ENCODE assay signal across 10 cellular contexts in genomic region chr22:44455963-44456358, GRCh38. TPM values are rescaled to one million over a fixed set of nuclear protein-coding genes. Genes with fewer than 3 reads are reported as not detected.
DNase-seq lines count a peak whose midpoint lies in the region; ATAC-seq lines count a peak whose summit lies in the region.
"Had no signal": no experiment of that assay in that cellular context is flagged by ENCODE, and none has a peak within 500 bp of the region (broad histone marks: within the 10 kb centered on the region; RNA-seq: fewer than 3 reads in every experiment).

No MANE protein-coding gene starts in this region.

- H3K27ac Mint-ChIP-seq in CD4-positive, CD25-positive, alpha-beta regulatory T cell: peak overlapping the region; percentile 58 to 93 (median 84)
- peak overlapping the region; percentile 82 to 99 (median 98) for H3K27ac Mint-ChIP-seq in CD8-positive, alpha-beta memory T cell
- H3K27ac Mint-ChIP-seq in activated CD8-positive, alpha-beta memory T cell treated with anti-CD3 and anti-CD28 coated beads, Interleukin-2, amount 10 ng/mL, durations not matched to agents 7 days and 5 days: peak overlapping the region; percentile 83
- peak overlapping the region in 4 of 9 donors; percentile 21 to 91 (median 57) for H3K27ac Mint-ChIP-seq in naive thymus-derived CD4-positive, alpha-beta T cell
- H3K27ac Mint-ChIP-seq: B cell had no signal

- no peak for DNase-seq in CD4-positive, CD25-positive, alpha-beta regulatory T cell
- no peak for DNase-seq in CD8-positive, alpha-beta memory T cell
- DNase-seq in activated CD8-positive, alpha-beta memory T cell treated with anti-CD3 and anti-CD28 coated beads, Interleukin-2, amount 10 ng/mL, durations not matched to agents 7 days and 5 days: peak; percentile 51
- no peak for DNase-seq in naive thymus-derived CD4-positive, alpha-beta T cell
- DNase-seq in NCI-H1092 (lab: John Stamatoyannopoulos, UW): no peak
- no peak for DNase-seq in occipital lobe (lab: John Stamatoyannopoulos, UW)
- DNase-seq: NCI-H446 had no signal

- no peaks in the 10 kb centered on the region for H3K27me3 ChIP-seq in CD4-positive, CD25-positive, alpha-beta regulatory T cell (ENCODE audit: control insufficient read depth, insufficient read depth, low read length)
- no peaks in the 10 kb centered on the region for H3K27me3 ChIP-seq in CD8-positive, alpha-beta memory T cell (ENCODE audit: insufficient read depth, low read length, poor library complexity, severe bottlenecking)
- no peaks in the 10 kb centered on the region for H3K27me3 ChIP-seq in naive thymus-derived CD4-positive, alpha-beta T cell (ENCODE audit: control insufficient read depth in 2 of 2, insufficient read depth in 2 of 2, low read length in 2 of 2)

- no peak overlapping the region for H3K27ac ChIP-seq in CD4-positive, CD25-positive, alpha-beta regulatory T cell (ENCODE audit: insufficient read depth, low read length, poor library complexity, severe bottlenecking)
- H3K27ac ChIP-seq in CD8-positive, alpha-beta memory T cell (ENCODE audit: low read depth, low read length): peak overlapping the region; percentile 52
- no peak overlapping the region for H3K27ac ChIP-seq in naive thymus-derived CD4-positive, alpha-beta T cell (ENCODE audit: low read depth, low read length)

- H3K9me3 ChIP-seq in CD4-positive, CD25-positive, alpha-beta regulatory T cell (ENCODE audit: control insufficient read depth in 2 of 2, low read length in 2 of 2): no peaks in the 10 kb centered on the region
- H3K9me3 ChIP-seq in CD8-positive, alpha-beta memory T cell (ENCODE audit: low read length): no peaks in the 10 kb centered on the region
- no peaks in the 10 kb centered on the region for H3K9me3 ChIP-seq in naive thymus-derived CD4-positive, alpha-beta T cell (ENCODE audit: control insufficient read depth in 2 of 3, low read length in 3 of 3)

- ATAC-seq in CD4-positive, CD25-positive, alpha-beta regulatory T cell (ENCODE audit: low read depth in 2 of 2): no peak
- peak; percentile 32 for ATAC-seq in activated CD8-positive, alpha-beta memory T cell treated with anti-CD3 and anti-CD28 coated beads, Interleukin-2, amount 10 ng/mL, durations not matched to agents 7 days and 5 days
- ATAC-seq in naive thymus-derived CD4-positive, alpha-beta T cell: no peak
- no peak for ATAC-seq in GM19455 (IDR thresholded peaks at IDR 0.05; ENCODE audit: unreplicated experiment)
- ATAC-seq: Right ventricle myocardium inferior had no signal

- POLR2A ChIA-PET in CD8-positive, alpha-beta memory T cell (lab: Charles Lee): interaction anchor here (1.3 kb wide), 1 partner anchor 40 kb away, joined by 3 read pairs; no protein-coding TSS in a partner anchor
- POLR2A ChIA-PET in naive thymus-derived CD4-positive, alpha-beta T cell (lab: Charles Lee): no interaction called here

- H3K36me3 Mint-ChIP-seq in CD4-positive, CD25-positive, alpha-beta regulatory T cell: peaks cover 5% of the 10 kb centered on the region
- peaks cover 0 to 8% (median 2%) of the 10 kb centered on the region in 3 donors for H3K36me3 Mint-ChIP-seq in CD8-positive, alpha-beta memory T cell
- peaks cover 7% of the 10 kb centered on the region for H3K36me3 Mint-ChIP-seq in activated CD8-positive, alpha-beta memory T cell treated with anti-CD3 and anti-CD28 coated beads, Interleukin-2, amount 10 ng/mL, durations not matched to agents 7 days and 5 days
- H3K36me3 Mint-ChIP-seq in naive thymus-derived CD4-positive, alpha-beta T cell: peaks cover 0 to 16% (median 0%) of the 10 kb centered on the region in 5 donors

- no peaks in the 10 kb centered on the region for H3K27me3 Mint-ChIP-seq in CD4-positive, CD25-positive, alpha-beta regulatory T cell
- H3K27me3 Mint-ChIP-seq in CD8-positive, alpha-beta memory T cell: no peaks in the 10 kb centered on the region
- H3K27me3 Mint-ChIP-seq in activated CD8-positive, alpha-beta memory T cell treated with anti-CD3 and anti-CD28 coated beads, Interleukin-2, amount 10 ng/mL, durations not matched to agents 7 days and 5 days: peaks cover 2% of the 10 kb centered on the region
- peaks cover 0 to under 1% (median 0%) of the 10 kb centered on the region in 5 donors for H3K27me3 Mint-ChIP-seq in naive thymus-derived CD4-positive, alpha-beta T cell

- peak overlapping the region; percentile 64 for H3K4me3 ChIP-seq in CD4-positive, CD25-positive, alpha-beta regulatory T cell (ENCODE audit: low read depth, low read length)
- no peak overlapping the region for H3K4me3 ChIP-seq in CD8-positive, alpha-beta memory T cell (ENCODE audit: low read length)
- peak overlapping the region; percentile 1 for H3K4me3 ChIP-seq in naive thymus-derived CD4-positive, alpha-beta T cell (ENCODE audit: low read length)

- H3K4me3 Mint-ChIP-seq in CD4-positive, CD25-positive, alpha-beta regulatory T cell: peak overlapping the region in 3 of 4 donors; percentile 7 to 84 (median 80)
- H3K4me3 Mint-ChIP-seq in CD8-positive, alpha-beta memory T cell: peak overlapping the region; percentile 0 to 85 (median 71)
- H3K4me3 Mint-ChIP-seq in activated CD8-positive, alpha-beta memory T cell treated with anti-CD3 and anti-CD28 coated beads, Interleukin-2, amount 10 ng/mL, durations not matched to agents 7 days and 5 days: peak overlapping the region; percentile 5
- peak overlapping the region in 3 of 10 donors; percentile 58 to 79 (median 65) for H3K4me3 Mint-ChIP-seq in naive thymus-derived CD4-positive, alpha-beta T cell

- peaks cover 24% of the 10 kb centered on the region for H3K4me1 ChIP-seq in CD4-positive, CD25-positive, alpha-beta regulatory T cell (ENCODE audit: control insufficient read depth, insufficient read depth, low read length, poor library complexity, severe bottlenecking)
- H3K4me1 ChIP-seq in CD8-positive, alpha-beta memory T cell (ENCODE audit: insufficient read depth, low read length): peaks cover 34% of the 10 kb centered on the region
- peaks cover 9 to 27% of the 10 kb centered on the region in 2 donors for H3K4me1 ChIP-seq in naive thymus-derived CD4-positive, alpha-beta T cell (ENCODE audit: control insufficient read depth in 2 of 2, insufficient read depth in 2 of 2, low read length in 2 of 2)

- peaks cover 6 to 55% (median 17%) of the 10 kb centered on the region in 4 donors for H3K4me1 Mint-ChIP-seq in CD4-positive, CD25-positive, alpha-beta regulatory T cell
- H3K4me1 Mint-ChIP-seq in CD8-positive, alpha-beta memory T cell: peaks cover 50 to 72% (median 50%) of the 10 kb centered on the region in 3 donors
- peaks cover 34% of the 10 kb centered on the region for H3K4me1 Mint-ChIP-seq in activated CD8-positive, alpha-beta memory T cell treated with anti-CD3 and anti-CD28 coated beads, Interleukin-2, amount 10 ng/mL, durations not matched to agents 7 days and 5 days
- peaks cover 16 to 42% (median 18%) of the 10 kb centered on the region in 7 donors for H3K4me1 Mint-ChIP-seq in naive thymus-derived CD4-positive, alpha-beta T cell

- intact Hi-C loops in naive thymus-derived CD4-positive, alpha-beta T cell (cut with micrococcal nuclease): loop anchor here (2.0 kb wide), 1 partner anchor 43 kb away; the partner anchor contains the start of gene RTL6 (in 2 of the 2)

- H3K36me3 ChIP-seq in CD4-positive, CD25-positive, alpha-beta regulatory T cell (ENCODE audit: control insufficient read depth, insufficient read depth, low read length): no peaks in the 10 kb centered on the region
- no peaks in the 10 kb centered on the region for H3K36me3 ChIP-seq in CD8-positive, alpha-beta memory T cell (ENCODE audit: insufficient read depth, low read length)
- H3K36me3 ChIP-seq in naive thymus-derived CD4-positive, alpha-beta T cell (ENCODE audit: control insufficient read depth in 2 of 3, insufficient read depth in 3 of 3, low read length in 3 of 3): no peaks in the 10 kb centered on the region

- CTCF ChIA-PET in CD8-positive, alpha-beta memory T cell (lab: Charles Lee): no interaction called here
- CTCF ChIA-PET in activated CD8-positive, alpha-beta memory T cell treated with anti-CD3 and anti-CD28 coated beads, Interleukin-2, amount 10 ng/mL, durations not matched to agents 7 days and 5 days (lab: Charles Lee): interaction anchor here (0.9 kb wide), 1 partner anchor 9 kb away, joined by 3 read pairs; no protein-coding TSS in a partner anchor
- CTCF ChIA-PET in naive thymus-derived CD4-positive, alpha-beta T cell (lab: Charles Lee): no interaction called here

- peaks cover 0 to 7% (median 0%) of the 10 kb centered on the region in 7 donors for H3K9me3 Mint-ChIP-seq in CD4-positive, CD25-positive, alpha-beta regulatory T cell
- H3K9me3 Mint-ChIP-seq in CD8-positive, alpha-beta memory T cell: no peaks in the 10 kb centered on the region
- H3K9me3 Mint-ChIP-seq in activated CD8-positive, alpha-beta memory T cell treated with anti-CD3 and anti-CD28 coated beads, Interleukin-2, amount 10 ng/mL, durations not matched to agents 7 days and 5 days (ENCODE audit: low read depth): peaks cover 6% of the 10 kb centered on the region
- peaks cover 0 to 13% (median 0%) of the 10 kb centered on the region in 11 donors for H3K9me3 Mint-ChIP-seq in naive thymus-derived CD4-positive, alpha-beta T cell

RNA-seq across cellular contexts. Expression of gene RTL6, which starts 42.1 kb away (rescaled TPM):
- total RNA-seq in CD4-positive, CD25-positive, alpha-beta regulatory T cell: 8.8 TPM
- 1 to 10 TPM; 2.1 to 4.9 (median 3.6) TPM for polyA plus RNA-seq in CD4-positive, CD25-positive, alpha-beta regulatory T cell
- 10 to 100 TPM; 16.3 to 16.4 TPM for total RNA-seq in CD8-positive, alpha-beta memory T cell
- 18.5 TPM for polyA plus RNA-seq in CD8-positive, alpha-beta memory T cell
- 1 to 10 TPM; 7.1 to 7.5 TPM for total RNA-seq in activated CD8-positive, alpha-beta memory T cell treated with anti-CD3 and anti-CD28 coated beads, Interleukin-2, amount 10 ng/mL, durations not matched to agents 7 days and 5 days
- total RNA-seq in naive thymus-derived CD4-positive, alpha-beta T cell: 10 to 100 TPM in 1 of 5 experiments, 1 to 10 TPM in 4; 6.8 to 10.2 (median 8.7) TPM
- polyA plus RNA-seq in naive thymus-derived CD4-positive, alpha-beta T cell: 1 to 10 TPM; 1.0 to 4.5 TPM
- total RNA-seq in occipital lobe: 62.2 TPM
